ENCODE assay signal across 8 cellular contexts in the genomic region with DNA sequence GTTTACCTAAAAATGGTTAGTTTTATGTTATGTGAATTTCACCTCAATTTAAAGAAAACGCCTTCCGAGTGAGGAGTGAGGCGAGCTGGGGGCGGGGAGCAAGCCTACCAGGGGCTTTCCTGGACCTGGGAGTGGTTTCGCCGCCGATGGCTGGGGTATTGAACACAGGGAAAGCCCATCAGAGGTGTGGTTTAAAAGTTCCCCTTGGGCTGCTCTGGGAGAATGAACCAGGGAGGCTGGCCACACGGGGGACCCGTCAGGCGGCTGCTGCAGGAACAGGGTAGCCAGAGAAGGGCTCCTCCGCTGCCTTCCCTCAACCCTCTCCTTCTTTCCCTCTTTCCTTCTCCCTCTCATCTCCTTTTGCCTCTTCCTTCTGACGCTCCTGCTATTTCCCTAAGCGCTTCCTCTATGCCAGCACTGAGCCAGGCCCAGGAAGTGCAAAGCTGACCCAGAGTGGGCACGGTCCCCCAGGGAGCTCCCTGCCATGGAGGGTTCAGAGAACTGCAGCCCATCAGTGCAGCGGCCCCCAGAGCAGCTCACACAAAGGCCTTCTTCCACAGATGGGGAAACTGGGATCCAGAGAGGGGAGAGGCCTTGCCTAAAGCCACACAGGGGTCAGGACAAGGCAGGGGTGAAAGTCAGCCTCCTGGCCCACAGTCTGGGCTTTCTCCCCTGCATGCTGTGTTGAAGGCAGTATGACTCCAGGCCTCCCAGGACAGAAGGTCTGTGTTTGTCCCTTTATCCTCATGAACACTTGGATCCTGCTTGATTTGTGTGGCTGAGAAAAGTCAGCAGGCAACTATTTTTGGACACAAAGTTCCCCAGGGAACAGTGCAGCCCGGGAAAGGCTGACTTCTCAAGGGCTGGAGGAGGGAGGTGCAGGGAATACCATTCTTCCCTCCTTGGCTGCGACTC. TPM values are rescaled to one million over a fixed set of nuclear protein-coding genes. Genes with fewer than 3 reads are reported as not detected.
DNase-seq lines count a peak whose midpoint lies in the region; ATAC-seq, FAIRE-seq and TF ChIP-seq lines count a peak whose summit lies in the region.
"Had no signal": no experiment of that assay in that cellular context is flagged by ENCODE, and none has a peak within 500 bp of the region (broad histone marks: within the 10 kb centered on the region; RNA-seq: fewer than 3 reads in every experiment).

No MANE protein-coding gene starts in this region.

- H4K8ac ChIP-seq in mesendoderm (ENCODE audit: low read depth, low read length): no peak overlapping the region

- no peak for TF ChIP-seq CTCF in K562 (IDR thresholded peaks at IDR 0.05 in 2 of 3, conservative IDR thresholded peaks at IDR 0.05 in 1 of 3; ENCODE audit: insufficient read depth in 2 of 3, low read depth in 1 of 3, low read length in 3 of 3)

- no TSS peak for BruUV-seq in K562 (replicated peaks; lab: Mats Ljungman, UMichigan)

- no peak for TF ChIP-seq RAD21 in K562 (CRISPR knock-in tag; conservative IDR thresholded peaks at IDR 0.05 in 1 of 2, IDR thresholded peaks at IDR 0.05 in 1 of 2)

- no peak overlapping the region for H3K18ac ChIP-seq in mesendoderm (ENCODE audit: low read length)

- H3K36me3 Mint-ChIP-seq in T-helper 2 cell treated with Interferon-gamma antibody and Interleukin-4, amounts not matched to agents 5 μg/mL and 100 μg/mL, for 36 hours (ENCODE audit: low read depth): peaks cover 88% of the 10 kb centered on the region

- H4K5ac ChIP-seq in mesendoderm (ENCODE audit: low read length): no peak overlapping the region

- H3K4me3 Mint-ChIP-seq in T-helper 2 cell treated with Interferon-gamma antibody and Interleukin-4, amounts not matched to agents 5 μg/mL and 100 μg/mL, for 36 hours: peak overlapping the region; percentile 99

- H3K79me2 ChIP-seq in GM23248 (ENCODE audit: insufficient read depth): peaks cover 65% of the 10 kb centered on the region
- H3K79me2 ChIP-seq in K562 (ENCODE audit: control insufficient read depth, insufficient read depth, low read length): no peaks in the 10 kb centered on the region
- no peaks in the 10 kb centered on the region for H3K79me2 ChIP-seq in mesendoderm (ENCODE audit: control insufficient read depth, insufficient read depth, low read length)

- peaks cover 21% of the 10 kb centered on the region; the same call in 1 of the 2 replicates for H3F3A ChIP-seq in GM23248 (ENCODE audit: insufficient read depth)

- H4K20me1 ChIP-seq in GM23248 (ENCODE audit: insufficient read depth) (no peaks in the 10 kb centered on the region), K562 (replicated peaks; ENCODE audit: control insufficient read depth, insufficient read depth, low read length) (peaks cover 20% of the 10 kb centered on the region)

- H3K79me1 ChIP-seq in mesendoderm (ENCODE audit: low read length): peaks cover 2% of the 10 kb centered on the region

- intact Hi-C loops in K562 (cut with micrococcal nuclease): no loop called here

- H2BK15ac ChIP-seq in mesendoderm (replicated peaks; ENCODE audit: low read depth): no peak overlapping the region

- in situ Hi-C loops in GM23248 (cut with MboI) (no loop called here), K562 (cut with MboI) (no loop called here)

- H3K23ac ChIP-seq in mesendoderm (ENCODE audit: low read length): no peak overlapping the region

- peaks cover 7% of the 10 kb centered on the region; the same call in 1 of the 2 replicates for H3K36me3 ChIP-seq in GM23248 (ENCODE audit: low read depth)
- H3K36me3 ChIP-seq in K562 (ENCODE audit: control insufficient read depth, insufficient read depth, low read length): peaks cover 4% of the 10 kb centered on the region; the same call in 1 of the 3 replicates
- no peaks in the 10 kb centered on the region for H3K36me3 ChIP-seq in mesendoderm (ENCODE audit: control insufficient read depth, insufficient read depth, low read length)

- CTCF ChIA-PET in K562 (lab: Yijun Ruan, JAX; ENCODE audit: low intra/inter-chr PET ratio): no interaction called here

- no peak overlapping the region for H2AK5ac ChIP-seq in mesendoderm (ENCODE audit: low read length)

- peaks cover 56% of the 10 kb centered on the region for H3K4me1 Mint-ChIP-seq in T-helper 2 cell treated with Interferon-gamma antibody and Interleukin-4, amounts not matched to agents 5 μg/mL and 100 μg/mL, for 36 hours (ENCODE audit: low read depth)

- DNase-seq in GM23248 (peak; percentile 85), K562 (ENCODE audit: extremely low read depth in 1 of 4, low spot score in 3 of 4) (no peak), mesendoderm (peak; percentile 39)
- DNase-seq in T-helper 2 cell treated with Interferon-gamma antibody and Interleukin-4, amounts not matched to agents 5 μg/mL and 100 μg/mL, for 36 hours (ENCODE audit: low spot score): peak; percentile 81
- peak; percentile 38 for DNase-seq in stimulated activated CD8-positive, alpha-beta memory T cell treated with anti-CD3 and anti-CD28 coated beads, Interleukin-7, amount 100 ng/mL, for 24 hours (ENCODE audit: low read depth)

- ATAC-seq in K562: peak; percentile 54
- ATAC-seq in GM19023 (IDR thresholded peaks at IDR 0.05; ENCODE audit: unreplicated experiment): no peak
- no peak for ATAC-seq in GM18517 (IDR thresholded peaks at IDR 0.05; ENCODE audit: unreplicated experiment)

- 31 to 38% methylated on average over 17 of the region's 17 CpGs for WGBS in GM23248 (ENCODE audit: low coverage in 1 of 2, low lambda C conversion rate in 2 of 2, missing lambda C conversion rate in 2 of 2), 2 experiments
- 55% methylated on average over 15 of the region's 17 CpGs for WGBS in K562 (ENCODE audit: insufficient coverage, low coverage, missing lambda C conversion rate)
- no CpG with 5 or more reads among the region's 17 CpGs for WGBS in mesendoderm (ENCODE audit: extremely low coverage, insufficient coverage, low lambda C conversion rate)

- H3K56ac ChIP-seq in mesendoderm (ENCODE audit: low read length): peak overlapping the region; percentile 50

- no peaks in the 10 kb centered on the region for H3K9me2 ChIP-seq in GM23248 (ENCODE audit: insufficient read depth)

- H2AFZ ChIP-seq in GM23248 (peak overlapping the region; percentile 68), K562 (ENCODE audit: low read depth, low read length) (no peak overlapping the region)

- FAIRE-seq in K562 (lab: Jason Lieb, UNC): no peak

- no peaks in the 10 kb centered on the region for H3K27me3 Mint-ChIP-seq in T-helper 2 cell treated with Interferon-gamma antibody and Interleukin-4, amounts not matched to agents 5 μg/mL and 100 μg/mL, for 36 hours (ENCODE audit: low read depth)

- no peak overlapping the region for H3K4ac ChIP-seq in mesendoderm (ENCODE audit: low read depth, low read length)

- peak overlapping the region; percentile 98 for H3K27ac Mint-ChIP-seq in T-helper 2 cell treated with Interferon-gamma antibody and Interleukin-4, amounts not matched to agents 5 μg/mL and 100 μg/mL, for 36 hours

- no peaks in the 10 kb centered on the region for H3K9me3 ChIP-seq in GM23248 (ENCODE audit: low read depth)
- no peaks in the 10 kb centered on the region for H3K9me3 ChIP-seq in K562 (replicated peaks; ENCODE audit: control insufficient read depth, insufficient read depth, low read depth, low read length)

- H3K9me1 ChIP-seq in K562 (ENCODE audit: control insufficient read depth, insufficient read depth, low read length): no peaks in the 10 kb centered on the region

- H3K4me3 ChIP-seq in GM23248: no peak overlapping the region
- H3K4me3 ChIP-seq in K562: no peak overlapping the region
- H3K4me3 ChIP-seq in mesendoderm (ENCODE audit: low read length): no peak overlapping the region

- H3K9ac ChIP-seq in GM23248: peak overlapping the region; percentile 85
- peak overlapping the region in 1 of 2 experiments; percentile 59; a peak in 1 of 4 replicates for H3K9ac ChIP-seq in K562 (ENCODE audit: insufficient read depth in 1 of 2, low read depth in 2 of 2, low read length in 2 of 2)
- peak overlapping the region; percentile 51 for H3K9ac ChIP-seq in mesendoderm (ENCODE audit: low read length)

- H3K27me3 ChIP-seq in GM23248 (replicated peaks; ENCODE audit: insufficient read depth) (no peaks in the 10 kb centered on the region), K562 (ENCODE audit: control insufficient read depth in 2 of 2, insufficient read depth in 2 of 2, low read length in 2 of 2) (no peaks in the 10 kb centered on the region), mesendoderm (ENCODE audit: insufficient read depth, low read length, poor library complexity) (no peaks in the 10 kb centered on the region)

- no peak overlapping the region for H2BK120ac ChIP-seq in mesendoderm (ENCODE audit: low read depth, low read length)

- H3K4me1 ChIP-seq in GM23248 (ENCODE audit: insufficient read depth) (peaks cover 34% of the 10 kb centered on the region), K562 (replicated peaks in 1 of 2; ENCODE audit: control insufficient read depth in 2 of 2, insufficient read depth in 2 of 2, low read length in 2 of 2) (peaks cover 0 to 9% of the 10 kb centered on the region in 2 experiments; a peak in 2 of 5 replicates), mesendoderm (ENCODE audit: control insufficient read depth, low read depth, low read length) (peaks cover 7% of the 10 kb centered on the region)

- H3K9me3 Mint-ChIP-seq in T-helper 2 cell treated with Interferon-gamma antibody and Interleukin-4, amounts not matched to agents 5 μg/mL and 100 μg/mL, for 36 hours: no peaks in the 10 kb centered on the region

- H3K4me2 ChIP-seq in GM23248 (ENCODE audit: unreplicated experiment) (peak overlapping the region; percentile 41), K562 (ENCODE audit: insufficient read depth, low read length) (no peak overlapping the region), mesendoderm (ENCODE audit: low read length) (no peak overlapping the region)

- H3K27ac ChIP-seq in GM23248: peak overlapping the region; percentile 87
- H3K27ac ChIP-seq in K562 (ENCODE audit: extremely low read depth, low read depth, low read length): no peak overlapping the region
- H3K27ac ChIP-seq in mesendoderm (ENCODE audit: low read depth, low read length): no peak overlapping the region

- TF ChIP-seq EP300 in K562 (IDR thresholded peaks at IDR 0.05; ENCODE audit: low read length): no peak

- no peak for TF ChIP-seq POLR2A in K562 (conservative IDR thresholded peaks at IDR 0.05)

- H2BK5ac ChIP-seq in mesendoderm (ENCODE audit: low read length): no peak overlapping the region

- POLR2A ChIA-PET in K562 (lab: Yijun Ruan, JAX): interaction anchor here (0.7 to 5.1 kb wide), 5 partner anchors 11 to 29 kb away, joined by 3 to 30 read pairs (median 3); no protein-coding TSS in a partner anchor

RNA-seq across cellular contexts. Expression of a gene that starts 4.6 kb away (rescaled TPM):
- 6.6 and 8.1 TPM in 2 replicates for total RNA-seq in GM23248 (2014; rRNA removed; shearing (Covaris generic))
- 1.8 and 1.9 TPM in 2 replicates for polyA plus RNA-seq in GM23248 (2016; fragmentation: Nextera tagmentation; extraction: Ambion mirVana)
- 30.2 and 45.5 TPM in 2 replicates for total RNA-seq in K562 (2011; cell fraction: chromatin; rRNA removed; ENCODE audit: low replicate concordance)
- 25.4 and 26.7 TPM in 2 replicates for total RNA-seq in K562 (2011; cell fraction: nucleolus; rRNA removed)
- 26.6 and 27.0 TPM in 2 replicates for total RNA-seq in K562 (2011; cell fraction: nucleoplasm; rRNA removed)
- 5.3 and 8.1 TPM in 2 replicates for total RNA-seq in K562 (2014; rRNA removed)
- 3.7 and 3.9 TPM in 2 replicates for total RNA-seq in K562 (2014; rRNA removed; fragmentation: Illumina TruSeq; extraction: Trizol)
- total RNA-seq in K562 (2015; rRNA removed; fragmentation: Illumina TruSeq; extraction: Trizol): 2.6 and 2.7 TPM in 2 replicates
- 16.9 and 20.5 TPM in 2 replicates for total RNA-seq in K562 (2021)
- 1.4 and 3.4 TPM in 2 replicates for polyA plus RNA-seq in K562 (2011; rRNA removed)
- polyA plus RNA-seq in K562 (2011; cell fraction: cytosol; rRNA removed): 2.0 and 2.3 TPM in 2 replicates
- 8.0 and 8.2 TPM in 2 replicates for polyA plus RNA-seq in K562 (2011; cell fraction: nucleus; rRNA removed)
- 5.2 and 92.5 TPM in 2 replicates for polyA plus RNA-seq in K562 (2012)
- polyA plus RNA-seq in K562 (2014; fragmentation: Illumina TruSeq; extraction: Trizol): 11.1 and 14.0 TPM in 2 replicates
- polyA plus RNA-seq in K562 (2014; fragmentation: Nextera tagmentation; extraction: Ambion mirVana): under 1 TPM; 0.29 to 0.37 TPM
- 6.5 and 6.7 TPM in 2 replicates for polyA plus RNA-seq in K562 (2014; rRNA removed)
- polyA minus RNA-seq in K562 (2011; rRNA and poly(A)+ RNA removed): 3.1 and 3.8 TPM in 2 replicates
- 1.9 and 4.6 TPM in 2 replicates for polyA minus RNA-seq in K562 (2011; cell fraction: cytosol; rRNA and poly(A)+ RNA removed)
- 6.1 and 8.6 TPM in 2 replicates for polyA minus RNA-seq in K562 (2011; cell fraction: nucleus; rRNA and poly(A)+ RNA removed)
- polyA plus RNA-seq in mesendoderm (2013, experiment 1 of 2): 9.6 TPM
- polyA plus RNA-seq in mesendoderm (2013, experiment 2 of 2): 10.0 TPM

RNA-seq across cellular contexts. Expression of a gene that starts 53.5 kb away (rescaled TPM):
- not detected in 2 replicates for total RNA-seq in GM23248 (2014; rRNA removed; shearing (Covaris generic))
- polyA plus RNA-seq in GM23248 (2016; fragmentation: Nextera tagmentation; extraction: Ambion mirVana) (not detected in 2 replicates), K562 (2011; rRNA removed) (not detected in 2 replicates), K562 (2014; fragmentation: Illumina TruSeq; extraction: Trizol) (not detected in 2 replicates), K562 (2014; fragmentation: Nextera tagmentation; extraction: Ambion mirVana) (not detected), K562 (2014; rRNA removed) (not detected in 2 replicates)
- not detected in 2 replicates for total RNA-seq in K562 (2011; cell fraction: chromatin; rRNA removed; ENCODE audit: low replicate concordance)
- total RNA-seq in K562 (2011; cell fraction: nucleolus; rRNA removed): not detected in 2 replicates
- total RNA-seq in K562 (2011; cell fraction: nucleoplasm; rRNA removed): not detected in 2 replicates
- total RNA-seq in K562 (2014; rRNA removed) (not detected in 2 replicates), K562 (2014; rRNA removed; fragmentation: Illumina TruSeq; extraction: Trizol) (not detected in 2 replicates), K562 (2015; rRNA removed; fragmentation: Illumina TruSeq; extraction: Trizol) (not detected in 2 replicates), K562 (2021) (0.98 and 1.5 TPM in 2 replicates)
- not detected in 2 replicates for polyA plus RNA-seq in K562 (2011; cell fraction: cytosol; rRNA removed)
- polyA plus RNA-seq in K562 (2011; cell fraction: nucleus; rRNA removed): not detected in 2 replicates
- not detected in 2 replicates for polyA plus RNA-seq in K562 (2012)
- polyA minus RNA-seq in K562 (2011; rRNA and poly(A)+ RNA removed): not detected in 2 replicates
- 2.5 TPM in 1 of 2 replicates, not detected in the other for polyA minus RNA-seq in K562 (2011; cell fraction: cytosol; rRNA and poly(A)+ RNA removed)
- polyA minus RNA-seq in K562 (2011; cell fraction: nucleus; rRNA and poly(A)+ RNA removed): not detected in 2 replicates
- 0.29 TPM for polyA plus RNA-seq in mesendoderm (2013, experiment 1 of 2)
- 0.24 TPM for polyA plus RNA-seq in mesendoderm (2013, experiment 2 of 2)
- total RNA-seq: glomerular endothelial cell had no signal

Comparison
In these comparisons a context has a peak if more than half of its experiments do, and no peak if none do; other contexts are left out.
1. DNase-seq: peak in GM23248 (single experiment), T-helper 2 cell treated with Interferon-gamma antibody and Interleukin-4, amounts not matched to agents 5 μg/mL and 100 μg/mL, for 36 hours (single experiment), mesendoderm (single experiment) and stimulated activated CD8-positive, alpha-beta memory T cell treated with anti-CD3 and anti-CD28 coated beads, Interleukin-7, amount 100 ng/mL, for 24 hours (single experiment); none in K562 (0 of 4).